1 cellular context compared by ENCODE assay signal in the genomic region with DNA sequence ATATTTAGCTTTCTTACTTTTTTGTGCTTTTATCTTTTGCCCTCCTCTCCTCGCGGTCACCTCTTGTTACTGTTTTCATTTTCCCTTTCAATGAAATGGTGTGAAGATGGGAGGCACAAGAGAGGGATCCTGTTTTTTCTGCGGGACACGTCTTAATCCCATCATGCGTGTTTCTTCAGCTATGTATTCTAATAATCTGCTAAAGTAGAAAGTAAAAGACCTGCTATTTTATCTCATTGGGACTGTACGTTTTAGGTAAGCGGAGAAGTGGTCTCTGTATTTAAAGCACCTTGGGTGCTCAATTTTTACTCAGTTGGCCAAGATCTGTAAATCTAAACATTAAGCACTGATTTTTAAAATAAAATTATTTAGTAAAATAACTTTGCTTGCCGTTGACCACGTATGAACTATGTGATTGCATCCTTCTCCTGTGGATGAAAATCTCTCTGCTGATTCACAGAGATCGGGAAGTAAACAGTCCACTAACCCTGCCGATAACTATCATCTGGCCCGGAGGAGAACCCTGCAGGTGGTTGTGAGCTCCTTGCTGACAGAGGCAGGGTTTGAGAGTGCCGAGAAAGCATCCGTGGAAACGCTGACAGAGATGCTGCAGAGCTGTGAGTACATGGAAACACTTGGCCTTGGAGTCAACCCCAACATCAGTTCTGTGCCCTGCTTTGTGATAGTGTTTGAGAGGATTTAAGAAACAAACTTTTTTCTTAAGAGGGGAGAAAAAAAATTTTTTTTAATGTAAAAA.
TF ChIP-seq lines count a peak whose summit lies in the region.

No MANE protein-coding gene starts in this region.

TF ChIP-seq in SK-N-SH, 30 proteins besides CTCF, POLR2A, EP300 and RAD21 (continued from another document):
- TF ChIP-seq, protein P1, sequence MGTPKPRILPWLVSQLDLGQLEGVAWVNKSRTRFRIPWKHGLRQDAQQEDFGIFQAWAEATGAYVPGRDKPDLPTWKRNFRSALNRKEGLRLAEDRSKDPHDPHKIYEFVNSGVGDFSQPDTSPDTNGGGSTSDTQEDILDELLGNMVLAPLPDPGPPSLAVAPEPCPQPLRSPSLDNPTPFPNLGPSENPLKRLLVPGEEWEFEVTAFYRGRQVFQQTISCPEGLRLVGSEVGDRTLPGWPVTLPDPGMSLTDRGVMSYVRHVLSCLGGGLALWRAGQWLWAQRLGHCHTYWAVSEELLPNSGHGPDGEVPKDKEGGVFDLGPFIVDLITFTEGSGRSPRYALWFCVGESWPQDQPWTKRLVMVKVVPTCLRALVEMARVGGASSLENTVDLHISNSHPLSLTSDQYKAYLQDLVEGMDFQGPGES (IDR thresholded peaks at IDR 0.05; ENCODE audit: low read depth, low read length) = no peak
